10 cellular contexts compared by ENCODE assay signal in the genomic region with DNA sequence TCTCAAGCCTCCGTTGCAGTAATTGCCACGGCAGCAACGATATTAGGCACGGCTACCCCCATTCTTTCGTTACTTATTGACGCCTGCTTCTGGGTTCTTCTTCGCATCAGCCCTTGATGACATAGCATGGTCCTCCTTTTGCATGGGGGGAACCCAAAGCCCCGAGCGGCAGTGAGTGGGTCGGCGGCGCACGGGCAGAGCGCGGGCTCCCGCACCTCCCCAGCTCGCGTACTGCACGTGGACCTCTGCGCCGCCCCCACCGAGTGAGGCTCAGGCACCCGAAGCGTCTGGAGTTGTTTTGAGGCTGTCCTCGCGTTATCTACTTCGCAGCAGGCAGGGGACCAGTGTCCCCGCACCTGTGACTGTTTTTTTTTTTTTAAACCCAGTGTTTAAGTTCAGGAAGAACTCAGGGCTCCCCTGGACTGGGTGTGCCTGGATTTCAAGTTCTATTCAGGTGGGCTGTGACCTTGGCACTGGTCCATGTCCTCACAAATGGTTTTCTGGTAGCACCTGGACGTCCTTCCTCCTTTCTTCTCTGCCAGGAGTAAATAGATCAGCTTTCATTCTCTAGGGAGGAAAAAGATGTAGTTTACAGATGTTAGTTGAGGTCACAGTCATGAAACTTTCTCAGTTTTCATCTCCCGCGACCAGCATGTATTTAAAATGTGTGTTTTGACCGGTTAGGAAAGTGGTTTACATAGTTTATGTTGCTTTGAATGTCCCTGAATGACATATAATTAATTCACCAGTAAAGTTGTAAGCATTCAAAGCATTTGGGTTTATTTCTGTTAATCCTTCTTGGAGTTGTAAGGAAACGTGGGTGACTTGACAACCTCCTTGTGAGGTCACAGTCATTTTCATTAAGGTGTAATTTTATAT. TPM values are rescaled to one million over a fixed set of nuclear protein-coding genes. Genes with fewer than 3 reads are reported as not detected.
DNase-seq lines count a peak whose midpoint lies in the region; ATAC-seq and TF ChIP-seq lines count a peak whose summit lies in the region.
"Had no signal": no experiment of that assay in that cellular context is flagged by ENCODE, and none has a peak within 500 bp of the region (broad histone marks: within the 10 kb centered on the region; RNA-seq: fewer than 3 reads in every experiment).

No MANE protein-coding gene starts in this region.

- TF ChIP-seq CTCF in neural progenitor cell (IDR thresholded peaks at IDR 0.05) = no peak

- no peak for DNase-seq in T-helper 1 cell
- peak; percentile 34 for DNase-seq in NCI-H510A treated with DMSO at 0.1 percent for 48 hours (lab: John Stamatoyannopoulos, UW)
- DNase-seq in neural progenitor cell (ENCODE audit: low spot score) = peak; percentile 36
- no peak for DNase-seq in GOT3 (lab: John Stamatoyannopoulos, UW)

- H3K4me3 Mint-ChIP-seq in T-helper 1 cell treated with Interleukin-12 subunit alpha and Interleukin-12 subunit beta and Interleukin-4 antibody, amounts not matched to agents 30 μg/mL and 1 μg/mL, for 36 hours = peak overlapping the region; percentile 65
- peak overlapping the region; percentile 58 for H3K4me3 Mint-ChIP-seq in dendritic cell treated with granulocyte-macrophage colony-stimulating factor and Interleukin-4, amounts not matched to agents 40 ng/mL and 50 ng/mL, for 4 days
- H3K4me3 Mint-ChIP-seq in neural progenitor cell = peak overlapping the region; percentile 87

- H3K79me2 ChIP-seq in neural progenitor cell (ENCODE audit: low read depth) = no peaks in the 10 kb centered on the region

- no peaks in the 10 kb centered on the region for H3K36me3 ChIP-seq in neural progenitor cell

- peak overlapping the region; percentile 95 for H3K4me2 ChIP-seq in neural progenitor cell

- no peak for TF ChIP-seq POLR2A in GM18505 (IDR thresholded peaks at IDR 0.05; ENCODE audit: borderline replicate concordance, extremely low read depth, insufficient read depth, insufficient read length)

- H3K4me3 ChIP-seq in neural progenitor cell = peak overlapping the region; percentile 53

- H3K9me3 Mint-ChIP-seq in T-helper 1 cell treated with Interleukin-12 subunit alpha and Interleukin-12 subunit beta and Interleukin-4 antibody, amounts not matched to agents 30 μg/mL and 1 μg/mL, for 36 hours = no peaks in the 10 kb centered on the region
- no peaks in the 10 kb centered on the region for H3K9me3 Mint-ChIP-seq in dendritic cell treated with granulocyte-macrophage colony-stimulating factor and Interleukin-4, amounts not matched to agents 40 ng/mL and 50 ng/mL, for 4 days
- no peaks in the 10 kb centered on the region for H3K9me3 Mint-ChIP-seq in neural progenitor cell

- peak overlapping the region; percentile 45 for H3K27ac Mint-ChIP-seq in T-helper 1 cell treated with Interleukin-12 subunit alpha and Interleukin-12 subunit beta and Interleukin-4 antibody, amounts not matched to agents 30 μg/mL and 1 μg/mL, for 36 hours
- no peak overlapping the region for H3K27ac Mint-ChIP-seq in dendritic cell treated with granulocyte-macrophage colony-stimulating factor and Interleukin-4, amounts not matched to agents 40 ng/mL and 50 ng/mL, for 4 days
- H3K27ac Mint-ChIP-seq in neural progenitor cell = no peak overlapping the region

- peaks cover 14% of the 10 kb centered on the region for H3K4me1 ChIP-seq in neural progenitor cell

- peak overlapping the region; percentile 57 for H2AFZ ChIP-seq in neural progenitor cell (replicated peaks)

- no peaks in the 10 kb centered on the region for H3K9me3 ChIP-seq in neural progenitor cell (ENCODE audit: low read depth)

- H3K4me1 Mint-ChIP-seq in T-helper 1 cell treated with Interleukin-12 subunit alpha and Interleukin-12 subunit beta and Interleukin-4 antibody, amounts not matched to agents 30 μg/mL and 1 μg/mL, for 36 hours (ENCODE audit: low read depth) = peaks cover 7% of the 10 kb centered on the region
- peaks cover 11% of the 10 kb centered on the region for H3K4me1 Mint-ChIP-seq in dendritic cell treated with granulocyte-macrophage colony-stimulating factor and Interleukin-4, amounts not matched to agents 40 ng/mL and 50 ng/mL, for 4 days (ENCODE audit: low read depth)
- peaks cover 14% of the 10 kb centered on the region for H3K4me1 Mint-ChIP-seq in neural progenitor cell

- H3F3A ChIP-seq in neural progenitor cell (ENCODE audit: low read depth) = peaks cover 10% of the 10 kb centered on the region

- intact Hi-C loops in dendritic cell treated with granulocyte-macrophage colony-stimulating factor and Interleukin-4, amounts not matched to agents 40 ng/mL and 50 ng/mL, for 4 days (cut with micrococcal nuclease) = no loop called here

- ATAC-seq in GM18505 (IDR thresholded peaks at IDR 0.05; ENCODE audit: unreplicated experiment) (no peak), HG02973 (IDR thresholded peaks at IDR 0.05; ENCODE audit: unreplicated experiment) (no peak)

- H3K27me3 Mint-ChIP-seq in T-helper 1 cell treated with Interleukin-12 subunit alpha and Interleukin-12 subunit beta and Interleukin-4 antibody, amounts not matched to agents 30 μg/mL and 1 μg/mL, for 36 hours (ENCODE audit: low read depth) = peaks cover 77% of the 10 kb centered on the region
- peaks cover 82% of the 10 kb centered on the region for H3K27me3 Mint-ChIP-seq in dendritic cell treated with granulocyte-macrophage colony-stimulating factor and Interleukin-4, amounts not matched to agents 40 ng/mL and 50 ng/mL, for 4 days
- H3K27me3 Mint-ChIP-seq in neural progenitor cell (ENCODE audit: insufficient read depth, low read depth) = peaks cover 39% of the 10 kb centered on the region

- no peaks in the 10 kb centered on the region for H3K36me3 Mint-ChIP-seq in T-helper 1 cell treated with Interleukin-12 subunit alpha and Interleukin-12 subunit beta and Interleukin-4 antibody, amounts not matched to agents 30 μg/mL and 1 μg/mL, for 36 hours (ENCODE audit: low read depth)
- H3K36me3 Mint-ChIP-seq in dendritic cell treated with granulocyte-macrophage colony-stimulating factor and Interleukin-4, amounts not matched to agents 40 ng/mL and 50 ng/mL, for 4 days (ENCODE audit: low read depth) = no peaks in the 10 kb centered on the region
- H3K36me3 Mint-ChIP-seq in neural progenitor cell = no peaks in the 10 kb centered on the region

- H3K27ac ChIP-seq in neural progenitor cell = no peak overlapping the region

- no peaks in the 10 kb centered on the region for H4K20me1 ChIP-seq in neural progenitor cell (ENCODE audit: low read depth)

- H3K9ac ChIP-seq in neural progenitor cell = no peak overlapping the region

- peaks cover 88% of the 10 kb centered on the region for H3K27me3 ChIP-seq in neural progenitor cell

RNA-seq across cellular contexts. Expression of a gene that starts 1.4 kb away (rescaled TPM):
- 0.25 TPM in 1 of 2 replicates, not detected in the other for total RNA-seq in neural progenitor cell (ENCODE audit: low replicate concordance)
- total RNA-seq: pulmonary artery endothelial cell; T-helper 2 cell treated with Interferon-gamma antibody and Interleukin-4, amounts not matched to agents 100 ng/mL and 5 ng/mL, for 36 hours had no signal

RNA-seq across cellular contexts. Expression of a gene that starts 37.2 kb away (rescaled TPM):
- not detected in 2 replicates for total RNA-seq in neural progenitor cell (ENCODE audit: low replicate concordance)
- total RNA-seq: pulmonary artery endothelial cell; T-helper 2 cell treated with Interferon-gamma antibody and Interleukin-4, amounts not matched to agents 100 ng/mL and 5 ng/mL, for 36 hours had no signal

Comparison
In these comparisons a context has a peak if more than half of its experiments do, and no peak if none do; other contexts are left out.
1. DNase-seq: peak in NCI-H510A treated with DMSO at 0.1 percent for 48 hours (single experiment) and neural progenitor cell (single experiment); none in T-helper 1 cell (0 of 5) and GOT3 (single experiment).
2. Peak in every context shown above with its lines, with median percentiles within 50 percentile points of each other: H3K4me3 Mint-ChIP-seq.